In genomic region chr13:45055902-45056648, GRCh38 we compare ENCODE assay signal across 9 cellular contexts.
DNase-seq lines count a peak whose midpoint lies in the region; ATAC-seq lines count a peak whose summit lies in the region.
"Had no signal": no experiment of that assay in that cellular context is flagged by ENCODE, and none has a peak within 500 bp of the region (broad histone marks: within the 10 kb centered on the region; RNA-seq: fewer than 3 reads in every experiment).

No MANE protein-coding gene starts in this region.

- H3K36me3 ChIP-seq in SK-N-MC (ENCODE audit: insufficient read depth, low read length) = no peaks in the 10 kb centered on the region
- H3K36me3 ChIP-seq: BLaER1 had no signal

- peak overlapping the region; percentile 19 for H3K9ac ChIP-seq in SK-N-MC (ENCODE audit: insufficient read length)
- H3K9ac ChIP-seq: BLaER1 had no signal

- no peaks in the 10 kb centered on the region for H3K9me3 ChIP-seq in SK-N-MC (ENCODE audit: low read depth, low read length)
- H3K9me3 ChIP-seq: BLaER1 had no signal

- DNase-seq in T-helper 2 cell treated with Interferon-gamma antibody and Interleukin-4, amounts not matched to agents 5 μg/mL and 100 μg/mL, for 36 hours (ENCODE audit: low spot score) = peak; percentile 17
- DNase-seq in T-helper 2 cell = no peak
- DNase-seq in SK-N-MC (ENCODE audit: low read depth, low spot score) = no peak
- peak; percentile 88 for DNase-seq in fibroblast of peridontal ligament (ENCODE audit: extremely low read depth)
- no peak for DNase-seq in stimulated activated effector memory CD8-positive, alpha-beta T cell treated with anti-CD3 and anti-CD28 coated beads, Interleukin-12 subunit alpha, Interleukin-12 subunit beta, amount 100 ng/mL, for 72 hours (ENCODE audit: low spot score in 2 of 2)
- DNase-seq in NCI-H187 (lab: John Stamatoyannopoulos, UW) = no peak
- DNase-seq in AML-193 (lab: John Stamatoyannopoulos, UW) = no peak
- no peak for DNase-seq in left lobe of liver (ENCODE audit: low spot score)

- H3K36me3 Mint-ChIP-seq in T-helper 2 cell treated with Interferon-gamma antibody and Interleukin-4, amounts not matched to agents 5 μg/mL and 100 μg/mL, for 36 hours (ENCODE audit: low read depth) = no peaks in the 10 kb centered on the region
- no peaks in the 10 kb centered on the region for H3K36me3 Mint-ChIP-seq in stimulated activated effector memory CD8-positive, alpha-beta T cell treated with anti-CD3 and anti-CD28 coated beads, Interleukin-12 subunit alpha, Interleukin-12 subunit beta, amount 100 ng/mL, for 72 hours

- H3K4me3 ChIP-seq in SK-N-MC = peak overlapping the region; percentile 13; the same call in 1 of the 2 replicates
- H3K4me3 ChIP-seq: BLaER1 had no signal

- H3K27ac Mint-ChIP-seq in T-helper 2 cell treated with Interferon-gamma antibody and Interleukin-4, amounts not matched to agents 5 μg/mL and 100 μg/mL, for 36 hours = no peak overlapping the region
- H3K27ac Mint-ChIP-seq in stimulated activated effector memory CD8-positive, alpha-beta T cell treated with anti-CD3 and anti-CD28 coated beads, Interleukin-12 subunit alpha, Interleukin-12 subunit beta, amount 100 ng/mL, for 72 hours = no peak overlapping the region

- peaks cover 57% of the 10 kb centered on the region for H3K27me3 Mint-ChIP-seq in T-helper 2 cell treated with Interferon-gamma antibody and Interleukin-4, amounts not matched to agents 5 μg/mL and 100 μg/mL, for 36 hours (ENCODE audit: low read depth)

- H3K27ac ChIP-seq in SK-N-MC = peak overlapping the region; percentile 85
- H3K27ac ChIP-seq: BLaER1 had no signal

- no peaks in the 10 kb centered on the region for H3K9me3 Mint-ChIP-seq in T-helper 2 cell treated with Interferon-gamma antibody and Interleukin-4, amounts not matched to agents 5 μg/mL and 100 μg/mL, for 36 hours
- H3K9me3 Mint-ChIP-seq in stimulated activated effector memory CD8-positive, alpha-beta T cell treated with anti-CD3 and anti-CD28 coated beads, Interleukin-12 subunit alpha, Interleukin-12 subunit beta, amount 100 ng/mL, for 72 hours = no peaks in the 10 kb centered on the region

- peak overlapping the region; percentile 23 for H3K4me3 Mint-ChIP-seq in T-helper 2 cell treated with Interferon-gamma antibody and Interleukin-4, amounts not matched to agents 5 μg/mL and 100 μg/mL, for 36 hours
- peak overlapping the region; percentile 44 for H3K4me3 Mint-ChIP-seq in stimulated activated effector memory CD8-positive, alpha-beta T cell treated with anti-CD3 and anti-CD28 coated beads, Interleukin-12 subunit alpha, Interleukin-12 subunit beta, amount 100 ng/mL, for 72 hours

- peak; percentile 51 for ATAC-seq in stimulated activated effector memory CD8-positive, alpha-beta T cell treated with anti-CD3 and anti-CD28 coated beads, Interleukin-12 subunit alpha, Interleukin-12 subunit beta, amount 100 ng/mL, for 72 hours
- no peak for ATAC-seq in left lobe of liver

- H3K4me1 Mint-ChIP-seq in T-helper 2 cell treated with Interferon-gamma antibody and Interleukin-4, amounts not matched to agents 5 μg/mL and 100 μg/mL, for 36 hours (ENCODE audit: low read depth) = peaks cover 10% of the 10 kb centered on the region
- H3K4me1 Mint-ChIP-seq in stimulated activated effector memory CD8-positive, alpha-beta T cell treated with anti-CD3 and anti-CD28 coated beads, Interleukin-12 subunit alpha, Interleukin-12 subunit beta, amount 100 ng/mL, for 72 hours = peaks cover 14% of the 10 kb centered on the region

Comparison
In these comparisons a context has a peak if more than half of its experiments do, and no peak if none do; other contexts are left out.
1. DNase-seq: peak in T-helper 2 cell treated with Interferon-gamma antibody and Interleukin-4, amounts not matched to agents 5 μg/mL and 100 μg/mL, for 36 hours (single experiment) and fibroblast of peridontal ligament (single experiment); none in T-helper 2 cell (0 of 5), SK-N-MC (single experiment), stimulated activated effector memory CD8-positive, alpha-beta T cell treated with anti-CD3 and anti-CD28 coated beads, Interleukin-12 subunit alpha, Interleukin-12 subunit beta, amount 100 ng/mL, for 72 hours (0 of 2), NCI-H187 (0 of 2), AML-193 (0 of 2) and left lobe of liver (single experiment).